In genomic region chr11:123973816-123974215, GRCh38 we compare ENCODE assay signal across 18 cellular contexts. TPM values are rescaled to one million over a fixed set of nuclear protein-coding genes. Genes with fewer than 3 reads are reported as not detected.
DNase-seq lines count a peak whose midpoint lies in the region; ATAC-seq, FAIRE-seq and TF ChIP-seq lines count a peak whose summit lies in the region.
"Had no signal": no experiment of that assay in that cellular context is flagged by ENCODE, and none has a peak within 500 bp of the region (broad histone marks: within the 10 kb centered on the region; RNA-seq: fewer than 3 reads in every experiment).

No MANE protein-coding gene starts in this region.

- DNase-seq in BJ (ENCODE audit: low read depth) = peak; percentile 17
- peak; percentile 94 for DNase-seq in RKO (ENCODE audit: low spot score)
- DNase-seq in endothelial cell of umbilical vein (ENCODE audit: low read depth, low spot score) = peak; percentile 96
- no peak for DNase-seq in nephron progenitor cell
- no peak for DNase-seq in activated CD8-positive, alpha-beta memory T cell treated with anti-CD3 and anti-CD28 coated beads, Interleukin-2, amount 10 ng/mL, durations not matched to agents 7 days and 5 days
- DNase-seq in activated CD4-positive, alpha-beta memory T cell treated with anti-CD3 and anti-CD28 coated beads for 36 hours = no peak
- DNase-seq: activated CD4-positive, alpha-beta T cell treated with anti-CD3 and anti-CD28 coated beads, Interleukin-2, amount 50 U/mL, for 4 hours; immature natural killer cell; NCI-H1436 treated with DMSO at 0.1 percent for 48 hours; NCI-H526; stimulated activated CD4-positive, alpha-beta T cell treated with anti-CD3 and anti-CD28 coated beads, Interleukin-2, amount 100 ng/mL, for 48 hours; T1000 had no signal

- 100% methylated on average over 1 of the region's 1 CpG; no CpG with 5 or more reads in 1 of the 2 experiments for WGBS in mesodermal cell (ENCODE audit: insufficient coverage in 2 of 2), 2 experiments

- no peaks in the 10 kb centered on the region for H3K79me2 ChIP-seq in endothelial cell of umbilical vein (ENCODE audit: control insufficient read depth, insufficient read depth, low read length)

- peak overlapping the region; percentile 72 for H3K4me2 ChIP-seq in endothelial cell of umbilical vein (ENCODE audit: insufficient read depth, low read length)
- H3K4me2 ChIP-seq: BLaER1 had no signal

- H3K27me3 Mint-ChIP-seq in nephron progenitor cell (ENCODE audit: low read depth, poor library complexity) = peaks cover 2% of the 10 kb centered on the region
- H3K27me3 Mint-ChIP-seq in activated CD8-positive, alpha-beta memory T cell treated with anti-CD3 and anti-CD28 coated beads, Interleukin-2, amount 10 ng/mL, durations not matched to agents 7 days and 5 days = peaks cover 3% of the 10 kb centered on the region
- H3K27me3 Mint-ChIP-seq in activated CD4-positive, alpha-beta memory T cell treated with anti-CD3 and anti-CD28 coated beads for 36 hours = peaks cover 5% of the 10 kb centered on the region

- TF ChIP-seq CTCF in BJ (IDR thresholded peaks at IDR 0.05; ENCODE audit: insufficient read depth, low read depth, low read length) (no peak), endothelial cell of umbilical vein (IDR thresholded peaks at IDR 0.05; ENCODE audit: extremely low read depth in 1 of 2, insufficient read depth in 1 of 2, low read depth in 1 of 2, low read length in 2 of 2) (no peak), nephron progenitor cell (IDR thresholded peaks at IDR 0.05) (no peak)

- no TSS peak for BruUV-seq in endothelial cell of umbilical vein (replicated peaks; lab: Mats Ljungman, UMichigan)

- peak; percentile 95 for FAIRE-seq in endothelial cell of umbilical vein (lab: Jason Lieb, UNC)

- H3K9me3 ChIP-seq in endothelial cell of umbilical vein (replicated peaks; ENCODE audit: control insufficient read depth, insufficient read depth, low read length) (no peaks in the 10 kb centered on the region), mesodermal cell (ENCODE audit: control insufficient read depth, low read length) (no peaks in the 10 kb centered on the region)
- H3K9me3 ChIP-seq: BLaER1 had no signal

- TF ChIP-seq POLR2A in endothelial cell of umbilical vein (IDR thresholded peaks at IDR 0.05; ENCODE audit: low read depth, low read length) = peak; percentile 54

- H3K4me1 ChIP-seq in endothelial cell of umbilical vein (ENCODE audit: control insufficient read depth, extremely low read depth, insufficient read depth, low read length) (peaks cover 24% of the 10 kb centered on the region), mesodermal cell (ENCODE audit: control insufficient read depth, insufficient read depth, low read length, poor library complexity, severe bottlenecking) (no peaks in the 10 kb centered on the region)
- H3K4me1 ChIP-seq: BLaER1 had no signal

- POLR2A ChIA-PET in BJ (lab: Charles Lee) (no interaction called here), endothelial cell of umbilical vein (lab: Charles Lee) (no interaction called here)
- POLR2A ChIA-PET in activated CD4-positive, alpha-beta memory T cell treated with anti-CD3 and anti-CD28 coated beads for 36 hours (lab: Charles Lee) = no interaction called here

- H3K27ac Mint-ChIP-seq in nephron progenitor cell = no peak overlapping the region
- H3K27ac Mint-ChIP-seq in activated CD8-positive, alpha-beta memory T cell treated with anti-CD3 and anti-CD28 coated beads, Interleukin-2, amount 10 ng/mL, durations not matched to agents 7 days and 5 days = no peak overlapping the region
- H3K27ac Mint-ChIP-seq in activated CD4-positive, alpha-beta memory T cell treated with anti-CD3 and anti-CD28 coated beads for 36 hours = no peak overlapping the region
- H3K27ac Mint-ChIP-seq: immature natural killer cell had no signal

- peaks cover 10% of the 10 kb centered on the region for H3K9me3 Mint-ChIP-seq in nephron progenitor cell
- H3K9me3 Mint-ChIP-seq in activated CD8-positive, alpha-beta memory T cell treated with anti-CD3 and anti-CD28 coated beads, Interleukin-2, amount 10 ng/mL, durations not matched to agents 7 days and 5 days (ENCODE audit: low read depth) = no peaks in the 10 kb centered on the region
- peaks cover under 1% of the 10 kb centered on the region for H3K9me3 Mint-ChIP-seq in activated CD4-positive, alpha-beta memory T cell treated with anti-CD3 and anti-CD28 coated beads for 36 hours

- H3K27me3 ChIP-seq in BJ (ENCODE audit: control insufficient read depth, insufficient read depth, low read length) = no peaks in the 10 kb centered on the region
- H3K27me3 ChIP-seq in endothelial cell of umbilical vein (ENCODE audit: control insufficient read depth in 2 of 2, insufficient read depth in 2 of 2, low read length in 2 of 2) = no peaks in the 10 kb centered on the region
- H3K27me3 ChIP-seq: BLaER1, cardiac muscle cell had no signal

- H3K36me3 ChIP-seq in BJ (ENCODE audit: control insufficient read depth, insufficient read depth, low read length) (no peaks in the 10 kb centered on the region), endothelial cell of umbilical vein (ENCODE audit: control insufficient read depth in 2 of 2, extremely low read depth in 1 of 2, insufficient read depth in 2 of 2, low read length in 2 of 2) (no peaks in the 10 kb centered on the region), mesodermal cell (ENCODE audit: control insufficient read depth, insufficient read depth, low read length) (no peaks in the 10 kb centered on the region)
- H3K36me3 ChIP-seq: BLaER1, cardiac muscle cell had no signal

- H3K4me3 ChIP-seq in BJ (ENCODE audit: low read depth, low read length) (no peak overlapping the region), endothelial cell of umbilical vein (replicated peaks in 1 of 3; ENCODE audit: insufficient read depth in 1 of 3, low read depth in 1 of 3, low read length in 3 of 3) (no peak overlapping the region), mesodermal cell (ENCODE audit: extremely low read depth, insufficient read depth, low read length, poor library complexity, severe bottlenecking) (no peak overlapping the region)
- H3K4me3 ChIP-seq: BLaER1, cardiac muscle cell had no signal

- H3K4me1 Mint-ChIP-seq in nephron progenitor cell = no peaks in the 10 kb centered on the region
- H3K4me1 Mint-ChIP-seq in activated CD8-positive, alpha-beta memory T cell treated with anti-CD3 and anti-CD28 coated beads, Interleukin-2, amount 10 ng/mL, durations not matched to agents 7 days and 5 days = peaks cover 6% of the 10 kb centered on the region
- H3K4me1 Mint-ChIP-seq in activated CD4-positive, alpha-beta memory T cell treated with anti-CD3 and anti-CD28 coated beads for 36 hours (ENCODE audit: low read depth) = no peaks in the 10 kb centered on the region
- H3K4me1 Mint-ChIP-seq: immature natural killer cell had no signal

- H3K9ac ChIP-seq in endothelial cell of umbilical vein (replicated peaks; ENCODE audit: extremely low read depth, insufficient read depth, low read length) = peak overlapping the region; percentile 58
- H3K9ac ChIP-seq: BLaER1 had no signal

- H3K27ac ChIP-seq in endothelial cell of umbilical vein (ENCODE audit: insufficient read depth, low read depth, low read length) = peak overlapping the region; percentile 93
- H3K27ac ChIP-seq in mesodermal cell (ENCODE audit: low read depth, low read length, severe bottlenecking) = peak overlapping the region; percentile 10
- H3K27ac ChIP-seq: BLaER1, cardiac muscle cell had no signal

- intact Hi-C loops in endothelial cell of umbilical vein (cut with micrococcal nuclease) = loop anchor here (2.0 to 5.0 kb wide), 3 partner anchors 93 to 233 kb away; partner anchors contain the start of genes VWA5A and ZNF202
- intact Hi-C loops in activated CD4-positive, alpha-beta memory T cell treated with anti-CD3 and anti-CD28 coated beads for 36 hours (cut with micrococcal nuclease) = no loop called here

- no peaks in the 10 kb centered on the region for H4K20me1 ChIP-seq in endothelial cell of umbilical vein (replicated peaks; ENCODE audit: control insufficient read depth, extremely low read depth, insufficient read depth, low read length)
- H4K20me1 ChIP-seq: BLaER1 had no signal

- no peaks in the 10 kb centered on the region for H3K36me3 Mint-ChIP-seq in nephron progenitor cell (ENCODE audit: low read depth)
- H3K36me3 Mint-ChIP-seq in activated CD8-positive, alpha-beta memory T cell treated with anti-CD3 and anti-CD28 coated beads, Interleukin-2, amount 10 ng/mL, durations not matched to agents 7 days and 5 days = no peaks in the 10 kb centered on the region
- H3K36me3 Mint-ChIP-seq in activated CD4-positive, alpha-beta memory T cell treated with anti-CD3 and anti-CD28 coated beads for 36 hours = no peaks in the 10 kb centered on the region
- H3K36me3 Mint-ChIP-seq: immature natural killer cell had no signal

- no peak overlapping the region for H2AFZ ChIP-seq in endothelial cell of umbilical vein (ENCODE audit: low read depth, low read length)

- H3K9me1 ChIP-seq in endothelial cell of umbilical vein (replicated peaks; ENCODE audit: control insufficient read depth, extremely low read depth, insufficient read depth, low read length) = no peaks in the 10 kb centered on the region

- no peak overlapping the region for H3K4me3 Mint-ChIP-seq in nephron progenitor cell
- no peak overlapping the region for H3K4me3 Mint-ChIP-seq in activated CD8-positive, alpha-beta memory T cell treated with anti-CD3 and anti-CD28 coated beads, Interleukin-2, amount 10 ng/mL, durations not matched to agents 7 days and 5 days
- H3K4me3 Mint-ChIP-seq in activated CD4-positive, alpha-beta memory T cell treated with anti-CD3 and anti-CD28 coated beads for 36 hours = no peak overlapping the region
- H3K4me3 Mint-ChIP-seq: immature natural killer cell had no signal

- no peak for ATAC-seq in activated CD8-positive, alpha-beta memory T cell treated with anti-CD3 and anti-CD28 coated beads, Interleukin-2, amount 10 ng/mL, durations not matched to agents 7 days and 5 days
- ATAC-seq in GM21390 (IDR thresholded peaks at IDR 0.05; ENCODE audit: unreplicated experiment) = no peak

- dilution Hi-C loops in endothelial cell of umbilical vein (cut with MboI; ENCODE audit: extremely low pct_ligation_motif_present, low sequenced_read_pairs) = no loop called here

- CTCF ChIA-PET in BJ (lab: Yijun Ruan, JAX) = no interaction called here
- CTCF ChIA-PET in endothelial cell of umbilical vein (lab: Charles Lee) = interaction anchor here (0.9 to 2.0 kb wide), 3 partner anchors 98 to 263 kb away, joined by 3 to 8 read pairs (median 4); no protein-coding TSS in a partner anchor
- CTCF ChIA-PET in activated CD8-positive, alpha-beta memory T cell treated with anti-CD3 and anti-CD28 coated beads, Interleukin-2, amount 10 ng/mL, durations not matched to agents 7 days and 5 days (lab: Charles Lee) = no interaction called here
- CTCF ChIA-PET in activated CD4-positive, alpha-beta memory T cell treated with anti-CD3 and anti-CD28 coated beads for 36 hours (lab: Charles Lee) = interaction anchor here (0.6 kb wide), 1 partner anchor 668 kb away, joined by 3 read pairs; no protein-coding TSS in a partner anchor

RNA-seq across cellular contexts. Expression of gene OR10S1, which starts 3.8 kb away (rescaled TPM):
- polyA plus RNA-seq in BJ (2011; rRNA removed) (not detected in 2 replicates), endothelial cell of umbilical vein (not detected in 2 replicates)
- not detected in 2 replicates for polyA minus RNA-seq in BJ (2011; rRNA and poly(A)+ RNA removed)
- not detected in 2 replicates for total RNA-seq in endothelial cell of umbilical vein
- not detected in 2 replicates for polyA plus RNA-seq in endothelial cell of umbilical vein (2011; cell fraction: cytosol; rRNA removed)
- not detected in 2 replicates for polyA plus RNA-seq in endothelial cell of umbilical vein (2011; cell fraction: nucleus; rRNA removed)
- not detected in 2 replicates for polyA plus RNA-seq in endothelial cell of umbilical vein (2012)
- not detected in 2 replicates for polyA minus RNA-seq in endothelial cell of umbilical vein
- polyA minus RNA-seq in endothelial cell of umbilical vein (2011; cell fraction: cytosol; rRNA and poly(A)+ RNA removed) = not detected
- not detected in 2 replicates for polyA minus RNA-seq in endothelial cell of umbilical vein (2011; cell fraction: nucleus; rRNA and poly(A)+ RNA removed)
- polyA plus RNA-seq in mesodermal cell (2013, experiment 1 of 2) = not detected
- polyA plus RNA-seq in mesodermal cell (2013, experiment 2 of 2) = not detected
- total RNA-seq in activated CD8-positive, alpha-beta memory T cell treated with anti-CD3 and anti-CD28 coated beads, Interleukin-2, amount 10 ng/mL, durations not matched to agents 7 days and 5 days = not detected
- not detected for total RNA-seq in activated CD4-positive, alpha-beta memory T cell treated with anti-CD3 and anti-CD28 coated beads for 36 hours
- total RNA-seq: cardiac muscle cell, myocyte had no signal
- polyA plus RNA-seq: cardiac muscle cell, esophagus, immature natural killer cell had no signal

RNA-seq across cellular contexts. Expression of gene OR10G6, which starts 21.1 kb away (rescaled TPM):
- not detected in 2 replicates for polyA plus RNA-seq in BJ (2011; rRNA removed)
- polyA minus RNA-seq in BJ (2011; rRNA and poly(A)+ RNA removed) = not detected in 2 replicates
- total RNA-seq in endothelial cell of umbilical vein = not detected in 2 replicates
- polyA plus RNA-seq in endothelial cell of umbilical vein = not detected in 2 replicates
- polyA plus RNA-seq in endothelial cell of umbilical vein (2011; cell fraction: cytosol; rRNA removed) = not detected in 2 replicates
- polyA plus RNA-seq in endothelial cell of umbilical vein (2011; cell fraction: nucleus; rRNA removed) = not detected in 2 replicates
- polyA plus RNA-seq in endothelial cell of umbilical vein (2012) = not detected in 2 replicates
- not detected in 2 replicates for polyA minus RNA-seq in endothelial cell of umbilical vein
- polyA minus RNA-seq in endothelial cell of umbilical vein (2011; cell fraction: cytosol; rRNA and poly(A)+ RNA removed) = not detected
- polyA minus RNA-seq in endothelial cell of umbilical vein (2011; cell fraction: nucleus; rRNA and poly(A)+ RNA removed) = not detected in 2 replicates
- polyA plus RNA-seq in mesodermal cell (2013, experiment 1 of 2) = not detected
- polyA plus RNA-seq in mesodermal cell (2013, experiment 2 of 2) = not detected
- not detected for total RNA-seq in activated CD8-positive, alpha-beta memory T cell treated with anti-CD3 and anti-CD28 coated beads, Interleukin-2, amount 10 ng/mL, durations not matched to agents 7 days and 5 days
- total RNA-seq in activated CD4-positive, alpha-beta memory T cell treated with anti-CD3 and anti-CD28 coated beads for 36 hours = not detected
- total RNA-seq: cardiac muscle cell, myocyte had no signal
- polyA plus RNA-seq: cardiac muscle cell, esophagus, immature natural killer cell had no signal

RNA-seq across cellular contexts. Expression of gene OR6T1, which starts 30.2 kb away (rescaled TPM):
- polyA plus RNA-seq in BJ (2011; rRNA removed) = not detected in 2 replicates
- polyA minus RNA-seq in BJ (2011; rRNA and poly(A)+ RNA removed) = not detected in 2 replicates
- total RNA-seq in endothelial cell of umbilical vein = not detected in 2 replicates
- not detected in 2 replicates for polyA plus RNA-seq in endothelial cell of umbilical vein
- polyA plus RNA-seq in endothelial cell of umbilical vein (2011; cell fraction: cytosol; rRNA removed) = not detected in 2 replicates
- polyA plus RNA-seq in endothelial cell of umbilical vein (2011; cell fraction: nucleus; rRNA removed) = not detected in 2 replicates
- polyA plus RNA-seq in endothelial cell of umbilical vein (2012) = not detected in 2 replicates
- polyA minus RNA-seq in endothelial cell of umbilical vein = not detected in 2 replicates
- polyA minus RNA-seq in endothelial cell of umbilical vein (2011; cell fraction: cytosol; rRNA and poly(A)+ RNA removed) = not detected
- not detected in 2 replicates for polyA minus RNA-seq in endothelial cell of umbilical vein (2011; cell fraction: nucleus; rRNA and poly(A)+ RNA removed)
- not detected for polyA plus RNA-seq in mesodermal cell (2013, experiment 1 of 2)
- not detected for polyA plus RNA-seq in mesodermal cell (2013, experiment 2 of 2)
- total RNA-seq in activated CD8-positive, alpha-beta memory T cell treated with anti-CD3 and anti-CD28 coated beads, Interleukin-2, amount 10 ng/mL, durations not matched to agents 7 days and 5 days = not detected
- total RNA-seq in activated CD4-positive, alpha-beta memory T cell treated with anti-CD3 and anti-CD28 coated beads for 36 hours = not detected
- total RNA-seq: cardiac muscle cell, myocyte had no signal
- polyA plus RNA-seq: cardiac muscle cell, esophagus, immature natural killer cell had no signal

RNA-seq across cellular contexts. Expression of gene OR4D5, which starts 34.4 kb away (rescaled TPM):
- not detected in 2 replicates for polyA plus RNA-seq in BJ (2011; rRNA removed)
- not detected in 2 replicates for polyA minus RNA-seq in BJ (2011; rRNA and poly(A)+ RNA removed)
- total RNA-seq in endothelial cell of umbilical vein = not detected in 2 replicates
- polyA plus RNA-seq in endothelial cell of umbilical vein = not detected in 2 replicates
- polyA plus RNA-seq in endothelial cell of umbilical vein (2011; cell fraction: cytosol; rRNA removed) = not detected in 2 replicates
- polyA plus RNA-seq in endothelial cell of umbilical vein (2011; cell fraction: nucleus; rRNA removed) = not detected in 2 replicates
- not detected in 2 replicates for polyA plus RNA-seq in endothelial cell of umbilical vein (2012)
- polyA minus RNA-seq in endothelial cell of umbilical vein = not detected in 2 replicates
- not detected for polyA minus RNA-seq in endothelial cell of umbilical vein (2011; cell fraction: cytosol; rRNA and poly(A)+ RNA removed)
- polyA minus RNA-seq in endothelial cell of umbilical vein (2011; cell fraction: nucleus; rRNA and poly(A)+ RNA removed) = not detected in 2 replicates
- polyA plus RNA-seq in mesodermal cell (2013, experiment 1 of 2) = not detected
- not detected for polyA plus RNA-seq in mesodermal cell (2013, experiment 2 of 2)
- total RNA-seq in activated CD8-positive, alpha-beta memory T cell treated with anti-CD3 and anti-CD28 coated beads, Interleukin-2, amount 10 ng/mL, durations not matched to agents 7 days and 5 days = not detected
- total RNA-seq in activated CD4-positive, alpha-beta memory T cell treated with anti-CD3 and anti-CD28 coated beads for 36 hours = not detected
- total RNA-seq: myocyte had no signal
- polyA plus RNA-seq: cardiac muscle cell, esophagus, immature natural killer cell had no signal

RNA-seq across cellular contexts. Expression of gene OR10G4, which starts 39.0 kb away (rescaled TPM):
- polyA plus RNA-seq in BJ (2011; rRNA removed) (not detected in 2 replicates), endothelial cell of umbilical vein (not detected in 2 replicates)
- polyA minus RNA-seq in BJ (2011; rRNA and poly(A)+ RNA removed) = not detected in 2 replicates
- total RNA-seq in endothelial cell of umbilical vein = not detected in 2 replicates
- polyA plus RNA-seq in endothelial cell of umbilical vein (2011; cell fraction: cytosol; rRNA removed) = not detected in 2 replicates
- polyA plus RNA-seq in endothelial cell of umbilical vein (2011; cell fraction: nucleus; rRNA removed) = not detected in 2 replicates
- not detected in 2 replicates for polyA plus RNA-seq in endothelial cell of umbilical vein (2012)
- polyA minus RNA-seq in endothelial cell of umbilical vein = not detected in 2 replicates
- polyA minus RNA-seq in endothelial cell of umbilical vein (2011; cell fraction: cytosol; rRNA and poly(A)+ RNA removed) = not detected
- polyA minus RNA-seq in endothelial cell of umbilical vein (2011; cell fraction: nucleus; rRNA and poly(A)+ RNA removed) = 0.48 TPM in 1 of 2 replicates, not detected in the other
- not detected for polyA plus RNA-seq in mesodermal cell (2013, experiment 1 of 2)
- polyA plus RNA-seq in mesodermal cell (2013, experiment 2 of 2) = not detected
- not detected for total RNA-seq in activated CD8-positive, alpha-beta memory T cell treated with anti-CD3 and anti-CD28 coated beads, Interleukin-2, amount 10 ng/mL, durations not matched to agents 7 days and 5 days
- total RNA-seq in activated CD4-positive, alpha-beta memory T cell treated with anti-CD3 and anti-CD28 coated beads for 36 hours = not detected
- total RNA-seq: cardiac muscle cell, myocyte had no signal
- polyA plus RNA-seq: cardiac muscle cell, esophagus, immature natural killer cell had no signal

Comparison
In these comparisons a context has a peak if more than half of its experiments do, and no peak if none do; other contexts are left out.
1. DNase-seq: peak in BJ (single experiment), RKO (single experiment) and endothelial cell of umbilical vein (single experiment); none in nephron progenitor cell (single experiment), activated CD8-positive, alpha-beta memory T cell treated with anti-CD3 and anti-CD28 coated beads, Interleukin-2, amount 10 ng/mL, durations not matched to agents 7 days and 5 days (single experiment) and activated CD4-positive, alpha-beta memory T cell treated with anti-CD3 and anti-CD28 coated beads for 36 hours (single experiment).
2. CTCF ChIA-PET loops: an anchor here in endothelial cell of umbilical vein (0.9 to 2.0 kb wide) and activated CD4-positive, alpha-beta memory T cell treated with anti-CD3 and anti-CD28 coated beads for 36 hours (0.6 kb wide); none called in BJ and activated CD8-positive, alpha-beta memory T cell treated with anti-CD3 and anti-CD28 coated beads, Interleukin-2, amount 10 ng/mL, durations not matched to agents 7 days and 5 days.